Comparison of ENCODE assay signal across 11 cellular contexts in the genomic region with DNA sequence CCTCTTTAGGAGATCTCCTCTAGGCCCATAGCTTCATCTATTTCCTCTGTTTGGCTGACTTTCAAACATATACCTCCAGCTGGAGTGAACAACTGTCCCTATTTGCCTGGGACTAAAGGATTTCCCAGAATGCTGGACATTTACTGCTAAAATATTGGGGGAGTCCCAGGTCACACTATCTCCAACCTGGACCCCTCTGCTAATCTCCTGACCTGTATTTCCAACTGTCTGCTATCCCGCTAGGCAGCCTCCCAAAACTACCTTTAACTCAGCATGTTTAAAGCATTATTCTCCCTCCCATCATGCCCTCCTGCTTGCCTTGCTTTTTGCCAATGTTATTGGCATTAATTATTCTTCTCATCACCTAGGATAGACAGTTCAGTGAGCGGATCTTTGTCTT.
DNase-seq lines count a peak whose midpoint lies in the region; ATAC-seq, FAIRE-seq and TF ChIP-seq lines count a peak whose summit lies in the region.
"Had no signal": no experiment of that assay in that cellular context is flagged by ENCODE, and none has a peak within 500 bp of the region (broad histone marks: within the 10 kb centered on the region; RNA-seq: fewer than 3 reads in every experiment).

No MANE protein-coding gene starts in this region.

- no peak for TF ChIP-seq POLR2A in body of pancreas (IDR thresholded peaks at IDR 0.05)

- no peaks in the 10 kb centered on the region for H3K27me3 Mint-ChIP-seq in activated T-cell treated with anti-CD3 and anti-CD28 coated beads, Interleukin-2, amount 50 U/mL, for 24 hours

- H3K27ac Mint-ChIP-seq in activated T-cell treated with anti-CD3 and anti-CD28 coated beads, Interleukin-2, amount 50 U/mL, for 24 hours = peak overlapping the region; percentile 7

- ATAC-seq in body of pancreas (no peak), HG02678 (IDR thresholded peaks at IDR 0.05; ENCODE audit: unreplicated experiment) (no peak)

- 83 to 93% methylated on average over 2 of the region's 2 CpGs for WGBS in body of pancreas, 2 donors
- WGBS in thymus = 98% methylated on average over 2 of the region's 2 CpGs

- no peak for FAIRE-seq in D721Med (lab: Jason Lieb, UNC)
- FAIRE-seq: A549 had no signal

- H3K4me3 Mint-ChIP-seq in activated T-cell treated with anti-CD3 and anti-CD28 coated beads, Interleukin-2, amount 50 U/mL, for 24 hours = no peak overlapping the region

- H3K36me3 Mint-ChIP-seq in activated T-cell treated with anti-CD3 and anti-CD28 coated beads, Interleukin-2, amount 50 U/mL, for 24 hours (ENCODE audit: low read depth) = peaks cover 24% of the 10 kb centered on the region

- H3K4me1 ChIP-seq in body of pancreas = peaks cover 51% of the 10 kb centered on the region
- H3K4me1 ChIP-seq in muscle layer of duodenum (ENCODE audit: control insufficient read depth in 1 of 2, insufficient read depth in 2 of 2, low read length in 2 of 2) = peaks cover 10 to 13% of the 10 kb centered on the region in 2 donors
- H3K4me1 ChIP-seq in thymus (ENCODE audit: control insufficient read depth, insufficient read depth, low read length) = no peaks in the 10 kb centered on the region

- DNase-seq in activated T-cell treated with anti-CD3 and anti-CD28 coated beads, Interleukin-2, amount 50 U/mL, for 24 hours = no peak
- DNase-seq in activated T-cell treated with anti-CD3 and anti-CD28 coated beads, Interleukin-2, amount 50 U/mL, for 1 hour = no peak
- no peak for DNase-seq in body of pancreas
- DNase-seq in D721Med (ENCODE audit: insufficient read length, low spot score) = no peak
- DNase-seq in hippocampal formation (lab: John Stamatoyannopoulos, UW) = no peak
- DNase-seq: activated CD8-positive, alpha-beta memory T cell treated with anti-CD3 and anti-CD28 coated beads for 24 hours; T1000 had no signal

- no peak for TF ChIP-seq CTCF in body of pancreas (IDR thresholded peaks at IDR 0.05)
- TF ChIP-seq CTCF in D721Med (IDR thresholded peaks at IDR 0.05; ENCODE audit: insufficient read depth, missing control alignments) = no peak

- no peaks in the 10 kb centered on the region for H3K9me3 Mint-ChIP-seq in activated T-cell treated with anti-CD3 and anti-CD28 coated beads, Interleukin-2, amount 50 U/mL, for 24 hours

- intact Hi-C loops in body of pancreas (cut with DNase I) = no loop called here

- H3K27me3 ChIP-seq in body of pancreas = no peaks in the 10 kb centered on the region
- H3K27me3 ChIP-seq in muscle layer of duodenum (ENCODE audit: low read depth, low read length) = no peaks in the 10 kb centered on the region
- H3K27me3 ChIP-seq in thymus (ENCODE audit: control insufficient read depth, insufficient read depth) = no peaks in the 10 kb centered on the region

- H3K36me3 ChIP-seq in body of pancreas (replicated peaks in 1 of 2; ENCODE audit: insufficient read depth in 1 of 2, low read depth in 2 of 2) (no peaks in the 10 kb centered on the region), muscle layer of duodenum (ENCODE audit: control insufficient read depth in 1 of 2, insufficient read depth in 2 of 2, low read length in 2 of 2) (peaks cover 0 to 7% of the 10 kb centered on the region in 2 donors), thymus (ENCODE audit: control insufficient read depth, insufficient read depth) (no peaks in the 10 kb centered on the region)

- H3K4me3 ChIP-seq in body of pancreas (no peak overlapping the region), muscle layer of duodenum (ENCODE audit: low read depth in 1 of 2, low read length in 2 of 2) (no peak overlapping the region), thymus (ENCODE audit: low read length) (no peak overlapping the region)
- H3K4me3 ChIP-seq: A549 had no signal

- peaks cover 44% of the 10 kb centered on the region for H3K4me1 Mint-ChIP-seq in activated T-cell treated with anti-CD3 and anti-CD28 coated beads, Interleukin-2, amount 50 U/mL, for 24 hours (ENCODE audit: low read depth)

- H3K9me3 ChIP-seq in body of pancreas (no peaks in the 10 kb centered on the region), muscle layer of duodenum (ENCODE audit: control insufficient read depth in 1 of 2, low read length in 2 of 2) (no peaks in the 10 kb centered on the region), thymus (ENCODE audit: control insufficient read depth) (no peaks in the 10 kb centered on the region)
- H3K9me3 ChIP-seq: A549 had no signal

- H3K27ac ChIP-seq in body of pancreas = peak overlapping the region; percentile 15 to 81 (median 40)
- H3K27ac ChIP-seq in muscle layer of duodenum (ENCODE audit: low read length) = peak overlapping the region; percentile 83
- H3K27ac ChIP-seq in thymus (ENCODE audit: low read depth) = peak overlapping the region; percentile 69
